In the genomic region with DNA sequence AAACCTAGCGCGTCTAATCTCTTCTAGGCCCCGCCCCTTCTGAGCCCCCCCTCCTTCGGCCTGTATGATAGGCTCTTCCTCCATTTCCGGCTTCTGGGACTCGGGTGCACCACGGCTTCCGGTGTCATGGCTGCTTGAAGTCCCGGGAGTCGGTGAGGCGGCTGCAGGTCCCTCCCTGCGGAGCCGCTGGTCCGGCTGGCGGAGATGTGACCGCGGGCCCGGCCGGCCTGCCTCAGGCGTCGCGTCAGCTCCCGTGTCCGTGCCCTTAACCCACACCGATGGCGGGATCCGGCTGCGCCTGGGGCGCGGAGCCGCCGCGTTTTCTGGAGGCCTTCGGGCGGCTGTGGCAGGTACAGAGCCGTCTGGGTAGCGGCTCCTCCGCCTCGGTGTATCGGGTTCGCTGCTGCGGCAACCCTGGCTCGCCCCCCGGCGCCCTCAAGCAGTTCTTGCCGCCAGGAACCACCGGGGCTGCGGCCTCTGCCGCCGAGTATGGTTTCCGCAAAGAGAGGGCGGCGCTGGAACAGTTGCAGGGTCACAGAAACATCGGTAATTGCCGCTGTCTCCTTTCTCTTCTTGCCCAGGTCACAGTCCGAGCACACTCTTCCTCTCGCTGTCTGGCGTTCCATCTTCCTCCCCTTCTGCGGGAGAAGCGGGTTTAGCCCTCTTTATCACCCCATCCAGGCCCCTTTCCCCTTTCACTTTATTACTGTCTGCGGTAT, we compare ENCODE assay signal across 8 cellular contexts. TPM values are rescaled to one million over a fixed set of nuclear protein-coding genes. Genes with fewer than 3 reads are reported as not detected.
A peak's percentile ranks its signal among the peaks of the same experiment; 100 is the strongest.
DNase-seq lines count a peak whose midpoint lies in the region; ATAC-seq and TF ChIP-seq lines count a peak whose summit lies in the region.

A gene with protein sequence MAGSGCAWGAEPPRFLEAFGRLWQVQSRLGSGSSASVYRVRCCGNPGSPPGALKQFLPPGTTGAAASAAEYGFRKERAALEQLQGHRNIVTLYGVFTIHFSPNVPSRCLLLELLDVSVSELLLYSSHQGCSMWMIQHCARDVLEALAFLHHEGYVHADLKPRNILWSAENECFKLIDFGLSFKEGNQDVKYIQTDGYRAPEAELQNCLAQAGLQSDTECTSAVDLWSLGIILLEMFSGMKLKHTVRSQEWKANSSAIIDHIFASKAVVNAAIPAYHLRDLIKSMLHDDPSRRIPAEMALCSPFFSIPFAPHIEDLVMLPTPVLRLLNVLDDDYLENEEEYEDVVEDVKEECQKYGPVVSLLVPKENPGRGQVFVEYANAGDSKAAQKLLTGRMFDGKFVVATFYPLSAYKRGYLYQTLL (plus strand): TSS at position 96 of the 719 bp plus-strand sequence. CDS start 183 bp downstream, at position 279.

- H3K27me3 ChIP-seq in adipocyte (replicated peaks; ENCODE audit: control insufficient read depth, insufficient read depth, low read length) (no peaks in the 10 kb centered on the region), trophoblast cell (ENCODE audit: insufficient read depth, low read length) (no peaks in the 10 kb centered on the region), tibial nerve (no peaks in the 10 kb centered on the region)

- peak; percentile 97 for ATAC-seq in HG02852 (IDR thresholded peaks at IDR 0.05; ENCODE audit: unreplicated experiment)
- peak; percentile 99 for ATAC-seq in T-cell (replicated peaks in 1 of 4)

- peak within 1 kb of the TSS; percentile 100 for H4K8ac ChIP-seq in trophoblast cell (ENCODE audit: low read depth, low read length)

- peaks cover 39 to 50% (median 42%) of the 10 kb centered on the region in 3 donors for H3K4me1 Mint-ChIP-seq in T-cell

- in situ Hi-C loops in GM13976 (cut with MboI; ENCODE audit: low sequenced_read_pairs, unreplicated experiment) = no loop called here

- peak within 1 kb of the TSS; percentile 98 for H4K12ac ChIP-seq in trophoblast cell (ENCODE audit: low read depth, low read length)

- H3K9me3 ChIP-seq in adipocyte (ENCODE audit: control insufficient read depth, low read length) = no peaks in the 10 kb centered on the region
- H3K9me3 ChIP-seq in trophoblast cell (ENCODE audit: insufficient read depth, low read depth, low read length) = no peaks in the 10 kb centered on the region
- no peaks in the 10 kb centered on the region for H3K9me3 ChIP-seq in tibial nerve

- peak within 1 kb of the TSS; percentile 73 for H2BK5ac ChIP-seq in trophoblast cell (ENCODE audit: low read depth, low read length, poor library complexity)

- TF ChIP-seq CTCF in GM13976 (IDR thresholded peaks at IDR 0.05; ENCODE audit: borderline replicate concordance, control extremely low read depth, extremely low read depth, insufficient read depth, missing control alignments) = no peak
- TF ChIP-seq CTCF in tibial nerve (IDR thresholded peaks at IDR 0.05) = no peak

- H3K4me1 ChIP-seq in adipocyte (ENCODE audit: control insufficient read depth, insufficient read depth, low read length) = peaks cover 43% of the 10 kb centered on the region
- H3K4me1 ChIP-seq in trophoblast cell (ENCODE audit: control insufficient read depth in 1 of 2, insufficient read depth in 2 of 2, low read length in 2 of 2) = peaks cover 3% of the 10 kb centered on the region in 2 experiments
- H3K4me1 ChIP-seq in tibial nerve = peaks cover 0 to 34% (median 16%) of the 10 kb centered on the region in 4 donors

- H3K4ac ChIP-seq in trophoblast cell (ENCODE audit: low read depth, low read length) = peak within 1 kb of the TSS; percentile 96

- DNase-seq in GM13976 (ENCODE audit: low spot score) (peak; percentile 92), NCI-H1436 treated with DMSO at 0.1 percent for 48 hours (lab: John Stamatoyannopoulos, UW) (peak; percentile 12), T-cell (peak; percentile 77 to 93 (median 89)), adipocyte (ENCODE audit: low read depth) (peak; percentile 98), cardiac septum (ENCODE audit: low spot score) (peak; percentile 96), trophoblast cell (peak; percentile 77 to 86), tibial nerve (ENCODE audit: low spot score in 2 of 2) (peak; percentile 92)

- H2AFZ ChIP-seq in trophoblast cell (ENCODE audit: insufficient read depth, low read length, poor library complexity) = peak within 1 kb of the TSS; percentile 84

- peak within 1 kb of the TSS; percentile 98 for H3K14ac ChIP-seq in trophoblast cell (ENCODE audit: low read length)

- H2AK5ac ChIP-seq in trophoblast cell (ENCODE audit: low read length) = no peak within 1 kb of the TSS

- H3K27me3 Mint-ChIP-seq in T-cell = peaks cover 0 to 1% of the 10 kb centered on the region in 2 donors

- H3K18ac ChIP-seq in trophoblast cell (ENCODE audit: low read length) = peak within 1 kb of the TSS; percentile 94

- peak within 1 kb of the TSS; percentile 41 for H3K27ac ChIP-seq in trophoblast cell (ENCODE audit: low read depth, low read length)
- H3K27ac ChIP-seq in tibial nerve = peak within 1 kb of the TSS; percentile 84 to 97 (median 88)

- no peak within 1 kb of the TSS for H2BK12ac ChIP-seq in trophoblast cell (ENCODE audit: low read length)

- H3K79me2 ChIP-seq in trophoblast cell (ENCODE audit: control insufficient read depth, insufficient read depth, low read length, poor library complexity) = peaks cover 8% of the 10 kb centered on the region

- POLR2A ChIA-PET in T-cell (lab: Charles Lee) = interaction anchor here in 1 of 2 donors (0.8 kb wide), 1 partner anchor 63 kb away, joined by 5 read pairs; no protein-coding TSS in a partner anchor

- peak in 1 of 2 donors; percentile 89 for TF ChIP-seq EP300 in tibial nerve (IDR thresholded peaks at IDR 0.05)

- intact Hi-C loops in cardiac septum (cut with DNase I) = loop anchor here (1.0 kb wide), 1 partner anchor 63 kb away; a partner anchor contains a TSS

- H3K9ac ChIP-seq in adipocyte (ENCODE audit: low read length) (peak within 1 kb of the TSS; percentile 99), trophoblast cell (ENCODE audit: low read length) (peak within 1 kb of the TSS; percentile 97)

- H3K4me3 Mint-ChIP-seq in T-cell = peak within 1 kb of the TSS; percentile 89 to 95 (median 92)

- H3K36me3 ChIP-seq in adipocyte (ENCODE audit: control insufficient read depth, insufficient read depth, low read length, severe bottlenecking) (peaks cover 24% of the 10 kb centered on the region), trophoblast cell (ENCODE audit: control insufficient read depth in 1 of 2, insufficient read depth in 2 of 2, low read length in 2 of 2) (peaks cover 2 to 6% of the 10 kb centered on the region in 2 experiments), tibial nerve (peaks cover 0 to 26% (median 0%) of the 10 kb centered on the region in 3 donors)

- WGBS in trophoblast cell (ENCODE audit: extremely low coverage, insufficient coverage, insufficient read length) = no CpG with 5 or more reads among the region's 61 CpGs
- 1% methylated on average over 52 to 60 of the region's 61 CpGs for WGBS in tibial nerve, 2 donors

- peak within 1 kb of the TSS; percentile 92 to 95 for H3K27ac Mint-ChIP-seq in T-cell

- TF ChIP-seq POLR2A in tibial nerve (IDR thresholded peaks at IDR 0.05) = peak; percentile 15 to 77

- peak within 1 kb of the TSS; percentile 14 for H3K23ac ChIP-seq in trophoblast cell (ENCODE audit: low read length)

- peaks cover 8% of the 10 kb centered on the region for H3K36me3 Mint-ChIP-seq in T-cell

- no peaks in the 10 kb centered on the region for H3K9me3 Mint-ChIP-seq in T-cell

- peak within 1 kb of the TSS; percentile 83 for H2BK120ac ChIP-seq in trophoblast cell (ENCODE audit: insufficient read depth, low read length, poor library complexity)

- peaks cover 3% of the 10 kb centered on the region for H3K79me1 ChIP-seq in trophoblast cell (ENCODE audit: low read length)

- CTCF ChIA-PET in T-cell (lab: Charles Lee) = no interaction called here

- H3K4me3 ChIP-seq in adipocyte (ENCODE audit: low read length) (peak within 1 kb of the TSS; percentile 96), trophoblast cell (ENCODE audit: low read depth, low read length) (peak within 1 kb of the TSS; percentile 100), tibial nerve (peak within 1 kb of the TSS; percentile 68 to 99 (median 87))

- peak within 1 kb of the TSS; percentile 94 for H4K91ac ChIP-seq in trophoblast cell (ENCODE audit: low read depth, low read length)

- peak within 1 kb of the TSS; percentile 97 for H3K4me2 ChIP-seq in trophoblast cell (ENCODE audit: low read length)

RNA-seq across cellular contexts. Expression of the gene that starts here (rescaled TPM):
- 10 to 100 TPM; 55.8 to 65.8 (median 60.0) TPM for total RNA-seq in T-cell
- total RNA-seq in cardiac septum = 24.7 TPM
- polyA plus RNA-seq in trophoblast cell (2013) = 10.8 TPM in 2 replicates
- total RNA-seq in tibial nerve = 10 to 100 TPM; 36.1 to 56.9 (median 49.2) TPM

Comparison
In these comparisons a context has a peak if more than half of its experiments do, and no peak if none do; other contexts are left out.
1. Peak in every context shown above with its lines: DNase-seq, ATAC-seq, H3K4me3 ChIP-seq and H3K27ac ChIP-seq.
2. DNase-seq: peak in every context shown above with its lines; median percentile 98 in adipocyte; 96 in cardiac septum; 92 in GM13976; 92 in tibial nerve; 89 in T-cell; 82 in trophoblast cell; 12 in NCI-H1436 treated with DMSO at 0.1 percent for 48 hours.